In genomic region chr18:3864669-3865298, GRCh38 we compare ENCODE assay signal across 21 cellular contexts.
DNase-seq lines count a peak whose midpoint lies in the region; ATAC-seq, FAIRE-seq and TF ChIP-seq lines count a peak whose summit lies in the region.
"Had no signal": no experiment of that assay in that cellular context is flagged by ENCODE, and none has a peak within 500 bp of the region (broad histone marks: within the 10 kb centered on the region; RNA-seq: fewer than 3 reads in every experiment).

No MANE protein-coding gene starts in this region.

- no peak overlapping the region for H2AK5ac ChIP-seq in neuronal stem cell (ENCODE audit: low read depth, low read length)

- TF ChIP-seq RAD21 in HepG2 (CRISPR knock-in tag; IDR thresholded peaks at IDR 0.05): no peak
- TF ChIP-seq RAD21 in Ishikawa (IDR thresholded peaks at IDR 0.05; ENCODE audit: low read depth): no peak

- no peaks in the 10 kb centered on the region for H3K79me2 ChIP-seq in HepG2 (ENCODE audit: insufficient read depth, low read length)

- TF ChIP-seq CTCF in HepG2 (CRISPR knock-in tag; IDR thresholded peaks at IDR 0.05) (no peak), right lobe of liver (IDR thresholded peaks at IDR 0.05) (no peak)

- no TSS peak for BruUV-seq in HepG2 (replicated peaks; lab: Mats Ljungman, UMichigan)

- H3K27me3 ChIP-seq in HepG2 (ENCODE audit: control insufficient read depth in 1 of 2, insufficient read depth in 2 of 2, low read length in 2 of 2): no peaks in the 10 kb centered on the region; a peak in 1 of 5 replicates
- no peaks in the 10 kb centered on the region for H3K27me3 ChIP-seq in right lobe of liver
- H3K27me3 ChIP-seq in neuronal stem cell (ENCODE audit: control insufficient read depth in 3 of 3, insufficient read depth in 3 of 3, low read depth in 1 of 3, low read length in 3 of 3): no peaks in the 10 kb centered on the region

- no peak overlapping the region for H3K23ac ChIP-seq in neuronal stem cell (ENCODE audit: low read depth, low read length, poor library complexity)

- DNase-seq in HepG2 (ENCODE audit: low spot score): no peak
- no peak for DNase-seq in right lobe of liver
- peak; percentile 57 for DNase-seq in cerebellar cortex (ENCODE audit: low spot score)
- no peak for DNase-seq in urothelium cell line (ENCODE audit: low spot score)
- DNase-seq in neuronal stem cell (ENCODE audit: low spot score): no peak
- DNase-seq in NCI-H748 treated with DMSO at 0.1 percent for 48 hours (lab: John Stamatoyannopoulos, UW): no peak
- DNase-seq: C1 segment of cervical spinal cord; Calu3; CD4-positive, alpha-beta memory T cell; COR-L47; DMS53; DMS79 treated with DMSO at 0.1 percent for 48 hours; GOT3; H7; HCEC 1CT had no signal

- H2AFZ ChIP-seq in HepG2 (ENCODE audit: low read length) (no peak overlapping the region), neuronal stem cell (ENCODE audit: low read length) (no peak overlapping the region)

- no peak overlapping the region for H3K18ac ChIP-seq in neuronal stem cell (ENCODE audit: low read length)

- no peaks in the 10 kb centered on the region for H4K20me1 ChIP-seq in HepG2 (ENCODE audit: insufficient read depth, low read length)

- H4K8ac ChIP-seq in neuronal stem cell (ENCODE audit: low read depth, low read length): no peak overlapping the region

- H3K79me1 ChIP-seq in neuronal stem cell (ENCODE audit: low read depth, low read length): no peaks in the 10 kb centered on the region

- no peak overlapping the region for H2BK5ac ChIP-seq in neuronal stem cell (ENCODE audit: low read length)

- 23% methylated on average over 4 of the region's 4 CpGs for WGBS in HepG2 (ENCODE audit: low lambda C conversion rate)
- 68% methylated on average over 4 of the region's 4 CpGs for WGBS in right lobe of liver (ENCODE audit: insufficient coverage, low coverage, low lambda C conversion rate, missing lambda C conversion rate)
- no CpG with 5 or more reads among the region's 4 CpGs for WGBS in neuronal stem cell (ENCODE audit: extremely low coverage in 2 of 2, insufficient read length in 2 of 2, insufficient replicate concordance in 1 of 2), 2 donors

- FAIRE-seq in HepG2 (lab: Jason Lieb, UNC): no peak
- FAIRE-seq in urothelium cell line (lab: Jason Lieb, UNC): peak; percentile 32
- FAIRE-seq: G401.6, GM12892, GM19239 had no signal

- TF ChIP-seq EP300 in HepG2 (IDR thresholded peaks at IDR 0.05; ENCODE audit: low read depth in 2 of 2, low read length in 2 of 2) (no peak), HepG2 (CRISPR knock-in tag; IDR thresholded peaks at IDR 0.05; ENCODE audit: borderline replicate concordance) (no peak), Ishikawa (IDR thresholded peaks at IDR 0.05; ENCODE audit: borderline replicate concordance) (no peak)

- CTCF ChIA-PET in HepG2 (lab: Yijun Ruan, JAX; ENCODE audit: low intra/inter-chr PET ratio, low total read pairs): no interaction called here

- H3K9ac ChIP-seq in HepG2 (ENCODE audit: insufficient read depth, low read depth, low read length): no peak overlapping the region
- no peak overlapping the region for H3K9ac ChIP-seq in neuronal stem cell (ENCODE audit: low read depth, low read length, poor library complexity)

- TF ChIP-seq POLR2A in HepG2 (IDR thresholded peaks at IDR 0.05; ENCODE audit: insufficient read depth in 1 of 2, low read depth in 2 of 2, low read length in 2 of 2): no peak
- no peak for TF ChIP-seq POLR2A in right lobe of liver (IDR thresholded peaks at IDR 0.05)

- no peaks in the 10 kb centered on the region for H3K4me1 ChIP-seq in HepG2 (ENCODE audit: insufficient read depth, low read length)
- no peaks in the 10 kb centered on the region for H3K4me1 ChIP-seq in right lobe of liver
- peaks cover 0 to 6% of the 10 kb centered on the region in 2 donors for H3K4me1 ChIP-seq in neuronal stem cell (ENCODE audit: control insufficient read depth in 2 of 2, insufficient read depth in 1 of 2, low read depth in 1 of 2, low read length in 2 of 2)

- H3K9me3 ChIP-seq in HepG2 (ENCODE audit: low read length) (no peaks in the 10 kb centered on the region), right lobe of liver (no peaks in the 10 kb centered on the region), neuronal stem cell (replicated peaks in 1 of 2; ENCODE audit: control insufficient read depth in 2 of 2, insufficient read depth in 1 of 2, low read depth in 1 of 2, low read length in 2 of 2) (no peaks in the 10 kb centered on the region)

- in situ Hi-C loops in HepG2 (cut with HindIII; ENCODE audit: extremely low pct_ligation_motif_present, low pct_unique_long_range_greater_than_20kb): loop anchor here (5.0 kb wide), 1 partner anchor 582 kb away; no protein-coding TSS in a partner anchor

- no peak overlapping the region for H3K4me3 ChIP-seq in HepG2 (replicated peaks in 1 of 3; ENCODE audit: insufficient read depth in 1 of 3, low read depth in 2 of 3, low read length in 3 of 3)
- H3K4me3 ChIP-seq in right lobe of liver: no peak overlapping the region
- no peak overlapping the region for H3K4me3 ChIP-seq in neuronal stem cell (ENCODE audit: low read length in 2 of 2)

- no peak overlapping the region for H3K4ac ChIP-seq in neuronal stem cell (ENCODE audit: low read length)

- no peak overlapping the region for H4K91ac ChIP-seq in neuronal stem cell (ENCODE audit: low read depth, low read length, poor library complexity)

- ATAC-seq in HepG2 (no peak), right lobe of liver (no peak), GM18511 (IDR thresholded peaks at IDR 0.05; ENCODE audit: unreplicated experiment) (no peak)

- H3K36me3 ChIP-seq in HepG2 (replicated peaks in 1 of 2; ENCODE audit: control insufficient read depth in 1 of 2, insufficient read depth in 2 of 2, low read length in 2 of 2) (no peaks in the 10 kb centered on the region), right lobe of liver (no peaks in the 10 kb centered on the region), neuronal stem cell (replicated peaks in 1 of 2; ENCODE audit: control insufficient read depth in 2 of 2, insufficient read depth in 2 of 2, low read length in 2 of 2) (no peaks in the 10 kb centered on the region)

- POLR2A ChIA-PET in HepG2 (lab: Yijun Ruan, JAX): no interaction called here

- H3K14ac ChIP-seq in neuronal stem cell (ENCODE audit: low read length): no peak overlapping the region

- no peak overlapping the region for H2BK15ac ChIP-seq in neuronal stem cell (ENCODE audit: low read length)

- no peak overlapping the region for H2BK120ac ChIP-seq in neuronal stem cell (ENCODE audit: low read depth, low read length)

- intact Hi-C loops in HepG2 (cut with micrococcal nuclease; ENCODE audit: unreplicated experiment): no loop called here
- intact Hi-C loops in right lobe of liver (cut with DNase I): no loop called here

- no peak overlapping the region for H3K27ac ChIP-seq in HepG2 (ENCODE audit: extremely low read length, insufficient read depth, low read length)
- no peak overlapping the region for H3K27ac ChIP-seq in right lobe of liver
- no peak overlapping the region for H3K27ac ChIP-seq in neuronal stem cell (replicated peaks; ENCODE audit: low read length)
- H3K27ac ChIP-seq: 22Rv1 had no signal

- H3K4me2 ChIP-seq in HepG2 (ENCODE audit: low read depth, low read length) (no peak overlapping the region), neuronal stem cell (ENCODE audit: insufficient read depth, low read length, poor library complexity, severe bottlenecking) (no peak overlapping the region)

- no peak overlapping the region for H2BK12ac ChIP-seq in neuronal stem cell (ENCODE audit: low read length)

TF ChIP-seq in HepG2, 621 proteins besides CTCF, POLR2A, EP300 and RAD21:
- TF ChIP-seq ELF1 (CRISPR knock-in tag; IDR thresholded peaks at IDR 0.05) (no peak), CEBPB (IDR thresholded peaks at IDR 0.05; ENCODE audit: borderline replicate concordance, low read depth, low read length) (peak; percentile 55; the same call in 1 of the 2 replicates)

TF ChIP-seq in Ishikawa, 13 proteins besides CTCF, POLR2A, EP300 and RAD21:
- TF ChIP-seq FOXM1 (IDR thresholded peaks at IDR 0.05; ENCODE audit: borderline replicate concordance, low read depth) (no peak), CEBPB (IDR thresholded peaks at IDR 0.05) (peak; percentile 49; the same call in 1 of the 2 replicates), TAF1 (IDR thresholded peaks at IDR 0.05; ENCODE audit: low read depth) (no peak), TCF12 (IDR thresholded peaks at IDR 0.05; ENCODE audit: low read depth) (no peak), TEAD4 (IDR thresholded peaks at IDR 0.05) (no peak), NFIC (IDR thresholded peaks at IDR 0.05) (no peak), EGR1 (IDR thresholded peaks at IDR 0.05) (no peak)
- TF ChIP-seq, protein P1, sequence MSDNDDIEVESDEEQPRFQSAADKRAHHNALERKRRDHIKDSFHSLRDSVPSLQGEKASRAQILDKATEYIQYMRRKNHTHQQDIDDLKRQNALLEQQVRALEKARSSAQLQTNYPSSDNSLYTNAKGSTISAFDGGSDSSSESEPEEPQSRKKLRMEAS (IDR thresholded peaks at IDR 0.05): no peak
